Comparison of ENCODE assay signal across 12 cellular contexts in the genomic region with DNA sequence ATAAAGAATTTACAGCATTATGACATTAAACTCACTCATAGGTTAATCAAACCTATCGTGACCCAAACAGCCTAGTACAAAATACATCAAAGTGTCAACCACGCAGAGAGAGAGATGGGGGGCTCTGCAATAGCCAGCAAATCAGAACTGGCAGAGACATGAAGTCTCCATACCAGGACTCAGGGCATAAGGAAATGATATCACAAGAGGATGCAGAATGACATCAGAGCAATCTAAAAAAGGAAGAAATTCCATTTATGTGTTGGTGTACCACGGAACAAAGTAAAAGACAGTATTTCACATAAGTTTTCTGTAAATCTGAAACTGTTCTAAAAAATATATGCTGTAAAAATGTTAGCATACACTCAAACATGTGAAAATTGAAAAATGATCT. TPM values are rescaled to one million over a fixed set of nuclear protein-coding genes. Genes with fewer than 3 reads are reported as not detected.
DNase-seq lines count a peak whose midpoint lies in the region; ATAC-seq lines count a peak whose summit lies in the region.
"Had no signal": no experiment of that assay in that cellular context is flagged by ENCODE, and none has a peak within 500 bp of the region (broad histone marks: within the 10 kb centered on the region; RNA-seq: fewer than 3 reads in every experiment).

No MANE protein-coding gene starts in this region.

- DNase-seq in NOMO-1 treated with DMSO at 0.1 percent for 48 hours (lab: John Stamatoyannopoulos, UW; ENCODE audit: unreplicated experiment) (peak; percentile 23), NOMO-1 treated with dmso at 0.1 percent for 144 hours (lab: John Stamatoyannopoulos, UW; ENCODE audit: unreplicated experiment) (no peak), left lobe of liver (ENCODE audit: low spot score) (no peak), DMS114 treated with DMSO at 0.1 percent for 48 hours (lab: John Stamatoyannopoulos, UW; ENCODE audit: unreplicated experiment) (no peak)
- DNase-seq in stimulated activated naive CD8-positive, alpha-beta T cell treated with anti-CD3 and anti-CD28 coated beads, Interleukin-15, amount 100 ng/mL, for 72 hours: no peak
- DNase-seq in activated CD4-positive, alpha-beta memory T cell treated with anti-CD3 and anti-CD28 coated beads, Interleukin-2, amount 10 ng/mL, durations not matched to agents 7 days and 5 days: no peak
- DNase-seq: activated T-cell treated with anti-CD3 and anti-CD28 coated beads, Interleukin-2, amount 50 U/mL, for 48 hours; NCI-H2227 treated with DMSO at 0.1 percent for 48 hours had no signal

- peak overlapping the region; percentile 11 for H3K27ac ChIP-seq in angular gyrus (ENCODE audit: low read depth, low read length)
- H3K27ac ChIP-seq: 22Rv1 had no signal

- H3K27me3 Mint-ChIP-seq in stimulated activated naive CD8-positive, alpha-beta T cell treated with anti-CD3 and anti-CD28 coated beads, Interleukin-15, amount 100 ng/mL, for 72 hours: no peaks in the 10 kb centered on the region
- H3K27me3 Mint-ChIP-seq in activated CD4-positive, alpha-beta memory T cell treated with anti-CD3 and anti-CD28 coated beads, Interleukin-2, amount 10 ng/mL, durations not matched to agents 7 days and 5 days: no peaks in the 10 kb centered on the region

- CTCF ChIA-PET in activated CD4-positive, alpha-beta memory T cell treated with anti-CD3 and anti-CD28 coated beads, Interleukin-2, amount 10 ng/mL, durations not matched to agents 7 days and 5 days (lab: Charles Lee): no interaction called here

- no peaks in the 10 kb centered on the region for H3K9me3 Mint-ChIP-seq in stimulated activated naive CD8-positive, alpha-beta T cell treated with anti-CD3 and anti-CD28 coated beads, Interleukin-15, amount 100 ng/mL, for 72 hours
- H3K9me3 Mint-ChIP-seq in activated CD4-positive, alpha-beta memory T cell treated with anti-CD3 and anti-CD28 coated beads, Interleukin-2, amount 10 ng/mL, durations not matched to agents 7 days and 5 days: no peaks in the 10 kb centered on the region
- H3K9me3 Mint-ChIP-seq: endodermal cell had no signal

- H3K4me3 Mint-ChIP-seq in stimulated activated naive CD8-positive, alpha-beta T cell treated with anti-CD3 and anti-CD28 coated beads, Interleukin-15, amount 100 ng/mL, for 72 hours: peak overlapping the region; percentile 17 to 44
- H3K4me3 Mint-ChIP-seq in activated CD4-positive, alpha-beta memory T cell treated with anti-CD3 and anti-CD28 coated beads, Interleukin-2, amount 10 ng/mL, durations not matched to agents 7 days and 5 days: no peak overlapping the region
- H3K4me3 Mint-ChIP-seq: endodermal cell had no signal

- no peaks in the 10 kb centered on the region for H3K36me3 Mint-ChIP-seq in activated CD4-positive, alpha-beta memory T cell treated with anti-CD3 and anti-CD28 coated beads, Interleukin-2, amount 10 ng/mL, durations not matched to agents 7 days and 5 days (ENCODE audit: low read depth)

- H3K27ac Mint-ChIP-seq in stimulated activated naive CD8-positive, alpha-beta T cell treated with anti-CD3 and anti-CD28 coated beads, Interleukin-15, amount 100 ng/mL, for 72 hours: peak overlapping the region in 1 of 2 donors; percentile 59
- no peak overlapping the region for H3K27ac Mint-ChIP-seq in activated CD4-positive, alpha-beta memory T cell treated with anti-CD3 and anti-CD28 coated beads, Interleukin-2, amount 10 ng/mL, durations not matched to agents 7 days and 5 days

- POLR2A ChIA-PET in activated CD4-positive, alpha-beta memory T cell treated with anti-CD3 and anti-CD28 coated beads, Interleukin-2, amount 10 ng/mL, durations not matched to agents 7 days and 5 days (lab: Charles Lee): no interaction called here

- peaks cover 90% of the 10 kb centered on the region for H3K4me1 Mint-ChIP-seq in stimulated activated naive CD8-positive, alpha-beta T cell treated with anti-CD3 and anti-CD28 coated beads, Interleukin-15, amount 100 ng/mL, for 72 hours
- peaks cover 36% of the 10 kb centered on the region for H3K4me1 Mint-ChIP-seq in activated CD4-positive, alpha-beta memory T cell treated with anti-CD3 and anti-CD28 coated beads, Interleukin-2, amount 10 ng/mL, durations not matched to agents 7 days and 5 days

- ATAC-seq in left lobe of liver: peak; percentile 22
- peak; percentile 42 for ATAC-seq in stimulated activated naive CD8-positive, alpha-beta T cell treated with anti-CD3 and anti-CD28 coated beads, Interleukin-15, amount 100 ng/mL, for 72 hours
- ATAC-seq in HG03280 (IDR thresholded peaks at IDR 0.05; ENCODE audit: unreplicated experiment): no peak

RNA-seq across cellular contexts. Expression of gene BICD2, which starts 24.6 kb away (rescaled TPM):
- total RNA-seq in left lobe of liver: 8.0 TPM
- total RNA-seq in activated CD4-positive, alpha-beta memory T cell treated with anti-CD3 and anti-CD28 coated beads, Interleukin-2, amount 10 ng/mL, durations not matched to agents 7 days and 5 days: 10 to 100 TPM; 27.0 to 28.2 TPM
